Comparison of ENCODE assay signal across 9 cellular contexts in the genomic region with DNA sequence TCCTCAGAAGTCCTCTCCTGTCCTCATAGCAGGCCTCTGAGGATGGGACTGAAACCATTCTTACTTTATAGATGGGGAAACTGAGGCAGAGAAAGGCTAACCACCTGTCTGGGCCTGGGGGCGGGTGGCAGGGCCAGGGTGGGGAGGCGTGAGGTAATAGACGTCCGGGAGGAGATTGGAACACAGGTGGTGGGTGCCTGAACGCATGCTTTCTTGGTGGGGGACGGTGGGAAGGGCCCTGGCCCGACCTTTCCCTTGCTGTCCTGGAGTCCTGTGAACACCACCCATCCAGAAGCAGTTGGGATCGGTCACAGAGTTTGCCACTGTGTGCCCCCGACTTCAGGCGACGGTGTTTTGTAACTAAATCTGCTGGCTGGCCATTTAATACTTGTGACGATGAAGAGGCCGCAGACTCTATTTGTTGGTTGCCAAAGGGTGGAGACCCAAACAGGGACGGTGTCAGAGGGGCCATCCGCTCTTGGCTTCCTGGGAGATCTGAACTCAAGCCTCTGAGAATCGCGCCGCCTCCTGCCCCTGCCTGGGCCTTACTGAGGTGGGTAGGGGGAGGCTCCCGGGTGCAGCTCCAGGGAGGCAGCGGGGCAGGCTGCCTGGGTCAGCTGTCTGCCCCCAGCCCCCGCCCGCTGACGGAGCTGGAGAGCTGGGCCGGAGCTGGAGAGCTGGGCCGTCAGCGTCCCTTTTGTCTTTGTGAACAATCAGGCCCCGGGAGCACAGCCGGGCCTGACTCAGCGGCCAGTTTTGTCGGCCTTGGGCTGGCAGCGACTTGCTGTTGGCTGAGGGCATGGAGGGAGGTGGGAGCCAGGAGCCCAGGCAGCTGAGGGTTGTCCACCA. TPM values are rescaled to one million over a fixed set of nuclear protein-coding genes. Genes with fewer than 3 reads are reported as not detected.
DNase-seq lines count a peak whose midpoint lies in the region; ATAC-seq and TF ChIP-seq lines count a peak whose summit lies in the region.
"Had no signal": no experiment of that assay in that cellular context is flagged by ENCODE, and none has a peak within 500 bp of the region (broad histone marks: within the 10 kb centered on the region; RNA-seq: fewer than 3 reads in every experiment).

No MANE protein-coding gene starts in this region.

- ATAC-seq in left lobe of liver, result peak; percentile 8
- no peak for ATAC-seq in GM18520 (IDR thresholded peaks at IDR 0.05; ENCODE audit: unreplicated experiment)
- ATAC-seq: A549 had no signal

- TF ChIP-seq CTCF in choroid plexus epithelial cell (conservative IDR thresholded peaks at IDR 0.05; ENCODE audit: low read depth, low read length), result no peak

- H3K4me3 ChIP-seq in choroid plexus epithelial cell (ENCODE audit: low read depth, low read length), result no peak overlapping the region
- H3K4me3 ChIP-seq: A549 had no signal

- DNase-seq in NCI-H2029 (lab: John Stamatoyannopoulos, UW) (peak; percentile 59), NCI-H2029 treated with DMSO at 0.1 percent for 48 hours (lab: John Stamatoyannopoulos, UW) (no peak), choroid plexus epithelial cell (ENCODE audit: low read depth) (peak; percentile 13), left lobe of liver (ENCODE audit: low spot score) (no peak), DMS79 treated with DMSO at 0.1 percent for 48 hours (lab: John Stamatoyannopoulos, UW) (no peak)
- DNase-seq in activated CD4-positive, alpha-beta T cell treated with anti-CD3 and anti-CD28 coated beads, Interleukin-2, amount 50 U/mL, for 48 hours, result no peak

- H3K27ac ChIP-seq in temporal lobe (ENCODE audit: low read depth, low read length), result peak overlapping the region; percentile 97
- H3K27ac ChIP-seq: A549 had no signal

RNA-seq across cellular contexts. Expression of a gene that starts 4.1 kb away (rescaled TPM):
- total RNA-seq in left lobe of liver, result 6.0 TPM
- 6.6 TPM for total RNA-seq in temporal lobe

RNA-seq across cellular contexts. Expression of a gene that starts 44.3 kb away (rescaled TPM):
- total RNA-seq in left lobe of liver (9.0 TPM), temporal lobe (30.0 TPM)

Comparison
In these comparisons a context has a peak if more than half of its experiments do, and no peak if none do; other contexts are left out.
1. DNase-seq: peak in NCI-H2029 (single experiment) and choroid plexus epithelial cell (single experiment); none in NCI-H2029 treated with DMSO at 0.1 percent for 48 hours (single experiment), left lobe of liver (single experiment), DMS79 treated with DMSO at 0.1 percent for 48 hours (single experiment) and activated CD4-positive, alpha-beta T cell treated with anti-CD3 and anti-CD28 coated beads, Interleukin-2, amount 50 U/mL, for 48 hours (0 of 2).